Comparison of ENCODE assay signal across 27 cellular contexts in genomic region chr4:161002386-161002785, GRCh38.
"Had no signal": no experiment of that assay in that cellular context is flagged by ENCODE, and none has a peak within 500 bp of the region (broad histone marks: within the 10 kb centered on the region; RNA-seq: fewer than 3 reads in every experiment).

No MANE protein-coding gene starts in this region.

- H3K27ac Mint-ChIP-seq: activated B cell treated with CpG ODN at 0.5 μM for 24 hours; activated CD4-positive, alpha-beta memory T cell treated with anti-CD3 and anti-CD28 coated beads, Interleukin-2, amount 10 ng/mL, durations not matched to agents 7 days and 5 days; activated naive CD4-positive, alpha-beta T cell treated with anti-CD3 and anti-CD28 coated beads, Interleukin-2, amount 10 ng/mL, durations not matched to agents 7 days and 5 days; activated naive CD4-positive, alpha-beta T cell treated with anti-CD3 and anti-CD28 coated beads, Interleukin-2, amount 50 U/mL, for 72 hours; activated naive CD8-positive, alpha-beta T cell treated with anti-CD3 and anti-CD28 coated beads, Interleukin-2, amount 10 ng/mL, durations not matched to agents 7 days and 5 days; activated T-cell treated with anti-CD3 and anti-CD28 coated beads, Interleukin-2, amount 50 U/mL, for 24 hours; activated T-cell treated with anti-CD3 and anti-CD28 coated beads, Interleukin-2, amount 50 U/mL, for 72 hours; effector memory CD8-positive, alpha-beta T cell; T-helper 17 cell; T-helper 2 cell treated with Interferon-gamma antibody and Interleukin-4, amounts not matched to agents 5 μg/mL and 100 μg/mL, for 36 hours had no signal

- H3K27ac ChIP-seq: brain microvascular endothelial cell, epithelial cell of prostate, WERI-Rb-1 had no signal

- DNase-seq: activated B cell treated with CpG ODN at 0.5 μM for 24 hours; activated CD4-positive, alpha-beta memory T cell treated with anti-CD3 and anti-CD28 coated beads, Interleukin-2, amount 10 ng/mL, durations not matched to agents 7 days and 5 days; activated CD4-positive, alpha-beta T cell treated with anti-CD3 and anti-CD28 coated beads for 48 hours; activated CD8-positive, alpha-beta memory T cell treated with anti-CD3 and anti-CD28 coated beads, Interleukin-2, amount 50 U/mL, for 48 hours; activated gamma-delta T cell; activated naive CD4-positive, alpha-beta T cell; activated naive CD4-positive, alpha-beta T cell treated with anti-CD3 and anti-CD28 coated beads, Interleukin-2, amount 10 ng/mL, durations not matched to agents 7 days and 5 days; activated naive CD8-positive, alpha-beta T cell treated with anti-CD3 and anti-CD28 coated beads, Interleukin-2, amount 10 ng/mL, durations not matched to agents 7 days and 5 days; activated T-cell treated with anti-CD3 and anti-CD28 coated beads for 4 hours; activated T-cell treated with anti-CD3 and anti-CD28 coated beads, Interleukin-2, amount 50 U/mL, for 24 hours; activated T-cell treated with anti-CD3 and anti-CD28 coated beads, Interleukin-2, amount 50 U/mL, for 72 hours; brain microvascular endothelial cell; cortex of kidney; dermis blood vessel endothelial cell; effector CD4-positive, alpha-beta T cell; effector memory CD8-positive, alpha-beta T cell; foreskin fibroblast; head of caudate nucleus; T-helper 1 cell; T-helper 17 cell; T1000; WERI-Rb-1 had no signal

- H3K36me3 ChIP-seq: brain microvascular endothelial cell, WERI-Rb-1 had no signal

- H3K4me3 Mint-ChIP-seq: activated B cell treated with CpG ODN at 0.5 μM for 24 hours; activated CD4-positive, alpha-beta memory T cell treated with anti-CD3 and anti-CD28 coated beads, Interleukin-2, amount 10 ng/mL, durations not matched to agents 7 days and 5 days; activated naive CD4-positive, alpha-beta T cell treated with anti-CD3 and anti-CD28 coated beads, Interleukin-2, amount 10 ng/mL, durations not matched to agents 7 days and 5 days; activated naive CD8-positive, alpha-beta T cell treated with anti-CD3 and anti-CD28 coated beads, Interleukin-2, amount 10 ng/mL, durations not matched to agents 7 days and 5 days; activated T-cell treated with anti-CD3 and anti-CD28 coated beads, Interleukin-2, amount 50 U/mL, for 24 hours; activated T-cell treated with anti-CD3 and anti-CD28 coated beads, Interleukin-2, amount 50 U/mL, for 72 hours; central memory CD8-positive, alpha-beta T cell; effector memory CD8-positive, alpha-beta T cell; T-helper 17 cell; T-helper 2 cell treated with Interferon-gamma antibody and Interleukin-4, amounts not matched to agents 5 μg/mL and 100 μg/mL, for 36 hours had no signal

- H3K9me3 Mint-ChIP-seq: activated B cell treated with CpG ODN at 0.5 μM for 24 hours had no signal

- H3K27me3 Mint-ChIP-seq: activated B cell treated with CpG ODN at 0.5 μM for 24 hours; activated CD4-positive, alpha-beta memory T cell treated with anti-CD3 and anti-CD28 coated beads, Interleukin-2, amount 10 ng/mL, durations not matched to agents 7 days and 5 days; activated naive CD4-positive, alpha-beta T cell treated with anti-CD3 and anti-CD28 coated beads, Interleukin-2, amount 10 ng/mL, durations not matched to agents 7 days and 5 days; activated naive CD8-positive, alpha-beta T cell treated with anti-CD3 and anti-CD28 coated beads, Interleukin-2, amount 10 ng/mL, durations not matched to agents 7 days and 5 days; activated T-cell treated with anti-CD3 and anti-CD28 coated beads, Interleukin-2, amount 50 U/mL, for 24 hours; central memory CD8-positive, alpha-beta T cell; effector memory CD8-positive, alpha-beta T cell; T-helper 17 cell had no signal

- H3K36me3 Mint-ChIP-seq: activated naive CD4-positive, alpha-beta T cell treated with anti-CD3 and anti-CD28 coated beads, Interleukin-2, amount 10 ng/mL, durations not matched to agents 7 days and 5 days; activated naive CD4-positive, alpha-beta T cell treated with anti-CD3 and anti-CD28 coated beads, Interleukin-2, amount 50 U/mL, for 72 hours; activated naive CD8-positive, alpha-beta T cell treated with anti-CD3 and anti-CD28 coated beads, Interleukin-2, amount 10 ng/mL, durations not matched to agents 7 days and 5 days had no signal

- H3K27me3 ChIP-seq: brain microvascular endothelial cell had no signal

- H3K4me1 Mint-ChIP-seq: activated B cell treated with CpG ODN at 0.5 μM for 24 hours; activated CD4-positive, alpha-beta memory T cell treated with anti-CD3 and anti-CD28 coated beads, Interleukin-2, amount 10 ng/mL, durations not matched to agents 7 days and 5 days; activated naive CD4-positive, alpha-beta T cell treated with anti-CD3 and anti-CD28 coated beads, Interleukin-2, amount 10 ng/mL, durations not matched to agents 7 days and 5 days; activated naive CD8-positive, alpha-beta T cell treated with anti-CD3 and anti-CD28 coated beads, Interleukin-2, amount 10 ng/mL, durations not matched to agents 7 days and 5 days; central memory CD8-positive, alpha-beta T cell; T-helper 17 cell had no signal

- ATAC-seq: activated CD4-positive, CD25-positive, alpha-beta regulatory T cell treated with anti-CD3 and anti-CD28 coated beads, Interleukin-2, amount 50 U/mL, for 24 hours; activated naive CD4-positive, alpha-beta T cell treated with anti-CD3 and anti-CD28 coated beads, Interleukin-2, amount 50 U/mL, for 72 hours; activated T-cell treated with anti-CD3 and anti-CD28 coated beads, Interleukin-2, amount 50 U/mL, for 72 hours; effector memory CD8-positive, alpha-beta T cell; T-helper 17 cell had no signal
